Comparison of ENCODE assay signal across 8 cellular contexts in the genomic region with DNA sequence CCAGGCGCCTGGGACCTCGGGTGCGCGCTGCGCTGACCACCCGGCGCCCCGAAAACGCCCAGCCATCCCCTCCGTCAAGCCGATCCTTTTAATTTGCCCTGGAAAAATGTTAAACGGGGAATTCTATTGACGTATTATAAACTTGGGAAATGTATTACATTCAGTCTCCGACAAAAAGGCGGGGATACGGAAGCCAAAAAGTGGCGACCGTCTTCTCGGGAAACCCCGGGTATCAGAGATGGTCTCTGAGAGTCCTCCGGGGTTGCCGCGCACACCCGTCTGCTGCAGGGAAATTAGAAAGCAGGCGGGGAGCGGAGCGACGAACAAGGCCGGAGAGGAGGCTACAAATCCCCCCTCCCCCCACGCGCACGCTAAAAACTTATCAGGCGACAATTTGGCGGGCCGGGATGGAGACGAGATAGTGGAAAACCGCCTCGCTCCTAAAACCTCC. TPM values are rescaled to one million over a fixed set of nuclear protein-coding genes. Genes with fewer than 3 reads are reported as not detected.
DNase-seq lines count a peak whose midpoint lies in the region; ATAC-seq and TF ChIP-seq lines count a peak whose summit lies in the region.

No MANE protein-coding gene starts in this region.

- TF ChIP-seq CTCF in cardiac muscle cell (IDR thresholded peaks at IDR 0.05; ENCODE audit: low read depth, low read length) (no peak), brain (conservative IDR thresholded peaks at IDR 0.05) (no peak), lower lobe of right lung (IDR thresholded peaks at IDR 0.05) (no peak), upper lobe of right lung (IDR thresholded peaks at IDR 0.05) (no peak)

- H3K4me3 ChIP-seq in cardiac muscle cell (peak overlapping the region; percentile 79), lower lobe of right lung (peak overlapping the region; percentile 50), upper lobe of right lung (peak overlapping the region; percentile 45)

- peak overlapping the region; percentile 90 to 97 (median 93) for H3K4me3 Mint-ChIP-seq in brain

- H3K27me3 ChIP-seq in cardiac muscle cell (no peaks in the 10 kb centered on the region), lower lobe of right lung (ENCODE audit: low read depth) (peaks cover 49% of the 10 kb centered on the region), upper lobe of right lung (peaks cover 42% of the 10 kb centered on the region)

- no peaks in the 10 kb centered on the region for H3K9me3 Mint-ChIP-seq in brain

- H3K4me1 ChIP-seq in cardiac muscle cell (ENCODE audit: low read depth) (peaks cover 32% of the 10 kb centered on the region), lower lobe of right lung (peaks cover 23% of the 10 kb centered on the region), upper lobe of right lung (peaks cover 22% of the 10 kb centered on the region)

- H3K27me3 Mint-ChIP-seq in brain: peaks cover 53% of the 10 kb centered on the region

- peak overlapping the region in 4 of 5 experiments; percentile 50 to 96 (median 74) for H3K27ac Mint-ChIP-seq in brain

- H3K9me3 ChIP-seq in cardiac muscle cell (ENCODE audit: low read depth) (no peaks in the 10 kb centered on the region), lower lobe of right lung (no peaks in the 10 kb centered on the region), upper lobe of right lung (no peaks in the 10 kb centered on the region)

- H3K36me3 Mint-ChIP-seq in brain: no peaks in the 10 kb centered on the region

- H3K36me3 ChIP-seq in cardiac muscle cell: no peaks in the 10 kb centered on the region
- no peaks in the 10 kb centered on the region for H3K36me3 ChIP-seq in lower lobe of right lung
- no peaks in the 10 kb centered on the region for H3K36me3 ChIP-seq in upper lobe of right lung

- H3K4me1 Mint-ChIP-seq in brain: peaks cover 45% of the 10 kb centered on the region

- DNase-seq in cardiac muscle cell (ENCODE audit: low read depth in 1 of 2, low spot score in 1 of 2) (peak; percentile 28 to 51), cardiac septum (ENCODE audit: low spot score) (no peak), lower lobe of right lung (no peak), upper lobe of right lung (no peak), NOMO-1 treated with dmso at 0.1 percent for 144 hours (lab: John Stamatoyannopoulos, UW; ENCODE audit: unreplicated experiment) (no peak)

- H3K27ac ChIP-seq in cardiac muscle cell (peak overlapping the region; percentile 32), lower lobe of right lung (no peak overlapping the region), upper lobe of right lung (no peak overlapping the region)

- peak; percentile 17 to 58 for ATAC-seq in lower lobe of right lung
- ATAC-seq in upper lobe of right lung: peak; percentile 19
- no peak for ATAC-seq in GM21825 (IDR thresholded peaks at IDR 0.05; ENCODE audit: unreplicated experiment)
- ATAC-seq in HG03442 (IDR thresholded peaks at IDR 0.05; ENCODE audit: unreplicated experiment): no peak

- intact Hi-C loops in cardiac septum (cut with DNase I): loop anchor here (5.0 kb wide), 1 partner anchor 282 kb away; no protein-coding TSS in a partner anchor
- intact Hi-C loops in lower lobe of right lung (cut with DNase I): no loop called here
- intact Hi-C loops in upper lobe of right lung (cut with DNase I): no loop called here

RNA-seq across cellular contexts. Expression of gene SALL4, which starts 1.5 kb away (rescaled TPM):
- total RNA-seq in cardiac muscle cell (22.2 and 49.5 TPM in 2 replicates), cardiac septum (0.08 TPM), lower lobe of right lung (0.09 TPM), upper lobe of right lung (0.43 TPM)
- polyA plus RNA-seq in cardiac muscle cell (13.6 and 24.0 TPM in 2 replicates), brain (ENCODE audit: insufficient read depth, low read depth, low replicate concordance) (not detected)

RNA-seq across cellular contexts. Expression of gene ATP9A, which starts 32.6 kb away (rescaled TPM):
- 15.2 and 16.9 TPM in 2 replicates for total RNA-seq in cardiac muscle cell
- polyA plus RNA-seq in cardiac muscle cell: 11.3 and 13.2 TPM in 2 replicates
- 25.4 TPM for total RNA-seq in cardiac septum
- polyA plus RNA-seq in brain (ENCODE audit: insufficient read depth, low read depth, low replicate concordance): 71.9 TPM
- 23.1 TPM for total RNA-seq in lower lobe of right lung
- 32.1 TPM for total RNA-seq in upper lobe of right lung

Comparison
In these comparisons a context has a peak if more than half of its experiments do, and no peak if none do; other contexts are left out.
1. DNase-seq: peak in cardiac muscle cell (2 of 2); none in cardiac septum (single experiment), lower lobe of right lung (single experiment), upper lobe of right lung (single experiment) and NOMO-1 treated with dmso at 0.1 percent for 144 hours (single experiment).
2. RNA of gene SALL4, which starts 1.5 kb away (total RNA-seq): 22.2 to 49.5 TPM in cardiac muscle cell; 0.43 TPM in upper lobe of right lung (single experiment), 0.09 TPM in lower lobe of right lung (single experiment) and 0.08 TPM in cardiac septum (single experiment); every median in the first group is over 10 times any median in the second.
3. ATAC-seq: peak in lower lobe of right lung (2 of 2) and upper lobe of right lung (single experiment); none in GM21825 (single experiment) and HG03442 (single experiment).
4. Peak in every context shown above with its lines, with median percentiles within 50 percentile points of each other: H3K4me3 ChIP-seq.